Comparison of ENCODE assay signal across 9 cellular contexts in genomic region chr3:41893977-41894376, GRCh38.
DNase-seq lines count a peak whose midpoint lies in the region; ATAC-seq, FAIRE-seq and TF ChIP-seq lines count a peak whose summit lies in the region.
"Had no signal": no experiment of that assay in that cellular context is flagged by ENCODE, and none has a peak within 500 bp of the region (broad histone marks: within the 10 kb centered on the region; RNA-seq: fewer than 3 reads in every experiment).

No MANE protein-coding gene starts in this region.

- H3K9ac ChIP-seq in keratinocyte (ENCODE audit: control insufficient read depth, extremely low read depth, insufficient read depth, low read length), result no peak overlapping the region
- H3K9ac ChIP-seq: BLaER1 treated with 17β-estradiol and CSF1 and Interleukin-3, amounts not matched to agents 10 nM and 100 nM had no signal

- DNase-seq in NCI-H1417 (lab: John Stamatoyannopoulos, UW) (peak; percentile 0 to 59 (median 18)), NCI-H1417 treated with DMSO at 0.1 percent for 48 hours (lab: John Stamatoyannopoulos, UW) (no peak), amniotic epithelial cell (ENCODE audit: low read depth) (peak; percentile 55), keratinocyte (ENCODE audit: low read depth, low spot score) (no peak), vagina (ENCODE audit: extremely low spot score in 2 of 2) (no peak)
- peak; percentile 8 for DNase-seq in Jurkat, Clone E6-1 (ENCODE audit: low read depth, low spot score)
- DNase-seq in activated T-cell treated with anti-CD3 and anti-CD28 coated beads, Interleukin-2, amount 50 U/mL, for 1 hour, result no peak

- no peak overlapping the region for H2AFZ ChIP-seq in keratinocyte (ENCODE audit: control insufficient read depth, low read length)

- no peak for ATAC-seq in GM19023 (IDR thresholded peaks at IDR 0.05; ENCODE audit: unreplicated experiment)

- H3K27ac ChIP-seq in keratinocyte (ENCODE audit: control insufficient read depth, insufficient read depth, low read length), result no peak overlapping the region
- H3K27ac ChIP-seq in vagina, result no peak overlapping the region
- H3K27ac ChIP-seq: BLaER1 treated with 17β-estradiol and CSF1 and Interleukin-3, amounts not matched to agents 10 nM and 100 nM had no signal

- TF ChIP-seq POLR2A in vagina (IDR thresholded peaks at IDR 0.05), result no peak

- H3K9me3 ChIP-seq in keratinocyte (ENCODE audit: control insufficient read depth, low read depth, low read length), result no peaks in the 10 kb centered on the region
- H3K9me3 ChIP-seq in vagina, result no peaks in the 10 kb centered on the region

- no peaks in the 10 kb centered on the region for H3K79me2 ChIP-seq in keratinocyte (ENCODE audit: control insufficient read depth, insufficient read depth, low read length)

- H3K9me1 ChIP-seq in keratinocyte (ENCODE audit: control insufficient read depth, extremely low read depth, insufficient read depth, low read length), result no peaks in the 10 kb centered on the region

- H3K36me3 ChIP-seq in keratinocyte (ENCODE audit: control insufficient read depth in 2 of 2, extremely low read depth in 1 of 2, insufficient read depth in 2 of 2, low read length in 2 of 2), result no peaks in the 10 kb centered on the region
- no peaks in the 10 kb centered on the region for H3K36me3 ChIP-seq in vagina

- H3K4me3 ChIP-seq in Jurkat, Clone E6-1 (ENCODE audit: low read length), result no peak overlapping the region
- H3K4me3 ChIP-seq in keratinocyte (ENCODE audit: control insufficient read depth in 2 of 3, extremely low read depth in 1 of 3, insufficient read depth in 2 of 3, low read depth in 1 of 3, low read length in 3 of 3), result no peak overlapping the region
- no peak overlapping the region for H3K4me3 ChIP-seq in vagina
- H3K4me3 ChIP-seq: BLaER1 treated with 17β-estradiol and CSF1 and Interleukin-3, amounts not matched to agents 10 nM and 100 nM had no signal

- intact Hi-C loops in vagina (cut with DNase I), result loop anchor here (5.0 to 10.0 kb wide), 2 partner anchors 198 to 291 kb away; partner anchors contain the start of gene TRAK1

- FAIRE-seq in keratinocyte (lab: Jason Lieb, UNC), result no peak

- H3K4me1 ChIP-seq in keratinocyte (ENCODE audit: control insufficient read depth, extremely low read depth, insufficient read depth, low read length) (no peaks in the 10 kb centered on the region), vagina (no peaks in the 10 kb centered on the region)

- TF ChIP-seq CTCF in keratinocyte (optimal IDR thresholded peaks at IDR 0.05 in 1 of 3, IDR thresholded peaks at IDR 0.05 in 1 of 3, conservative IDR thresholded peaks at IDR 0.05 in 1 of 3; ENCODE audit: extremely low read depth in 1 of 3, insufficient read depth in 2 of 3, low read length in 3 of 3) (peak in 2 of 3 experiments; percentile 12 to 29), vagina (IDR thresholded peaks at IDR 0.05) (peak; percentile 38 to 49 (median 47))

- H4K20me1 ChIP-seq in keratinocyte (ENCODE audit: control insufficient read depth, extremely low read depth, insufficient read depth, low read length), result no peaks in the 10 kb centered on the region
- H4K20me1 ChIP-seq: BLaER1 treated with 17β-estradiol and CSF1 and Interleukin-3, amounts not matched to agents 10 nM and 100 nM had no signal

- H3K27me3 ChIP-seq in keratinocyte (ENCODE audit: control insufficient read depth, extremely low read depth, insufficient read depth, low read length), result no peaks in the 10 kb centered on the region
- no peaks in the 10 kb centered on the region for H3K27me3 ChIP-seq in vagina
- H3K27me3 ChIP-seq: BLaER1 treated with 17β-estradiol and CSF1 and Interleukin-3, amounts not matched to agents 10 nM and 100 nM had no signal

- dilution Hi-C loops in keratinocyte (cut with MboI; ENCODE audit: extremely low pct_ligation_motif_present, low sequenced_read_pairs), result no loop called here

- no peak overlapping the region for H3K4me2 ChIP-seq in keratinocyte (ENCODE audit: control insufficient read depth, extremely low read depth, insufficient read depth, low read depth, low read length)
- H3K4me2 ChIP-seq: BLaER1 treated with 17β-estradiol and CSF1 and Interleukin-3, amounts not matched to agents 10 nM and 100 nM had no signal

Comparison
In these comparisons a context has a peak if more than half of its experiments do, and no peak if none do; other contexts are left out.
1. DNase-seq: peak in NCI-H1417 (3 of 3), Jurkat, Clone E6-1 (single experiment) and amniotic epithelial cell (single experiment); none in NCI-H1417 treated with DMSO at 0.1 percent for 48 hours (single experiment), keratinocyte (single experiment), vagina (0 of 2) and activated T-cell treated with anti-CD3 and anti-CD28 coated beads, Interleukin-2, amount 50 U/mL, for 1 hour (single experiment).